1 cellular context compared by ENCODE assay signal in genomic region chr18:37447959-37448916, GRCh38.
TF ChIP-seq lines count a peak whose summit lies in the region.

No MANE protein-coding gene starts in this region.

TF ChIP-seq in IMR-90, 13 proteins besides CTCF, POLR2A, EP300 and RAD21:
- no peak for TF ChIP-seq FOS (IDR thresholded peaks at IDR 0.05; ENCODE audit: low read depth, low read length)
- TF ChIP-seq RCOR1 (IDR thresholded peaks at IDR 0.05; ENCODE audit: insufficient replicate concordance, low read length): no peak
- TF ChIP-seq BHLHE40 (IDR thresholded peaks at IDR 0.05; ENCODE audit: low read depth, low read length): no peak
- TF ChIP-seq MXI1 (IDR thresholded peaks at IDR 0.05; ENCODE audit: borderline replicate concordance, low read depth, low read length): no peak
- no peak for TF ChIP-seq USF2 (IDR thresholded peaks at IDR 0.05; ENCODE audit: low read depth, low read length)
- no peak for TF ChIP-seq RFX5 (IDR thresholded peaks at IDR 0.05; ENCODE audit: low read depth, low read length)
- TF ChIP-seq ELK1 (IDR thresholded peaks at IDR 0.05; ENCODE audit: borderline replicate concordance, low read depth, low read length): no peak
- TF ChIP-seq MAFK (IDR thresholded peaks at IDR 0.05; ENCODE audit: low read depth, low read length): peak; percentile 55
TF ChIP-seq in IMR-90: peak in this region for 1.
